Comparison of ENCODE assay signal across 30 cellular contexts in the genomic region with DNA sequence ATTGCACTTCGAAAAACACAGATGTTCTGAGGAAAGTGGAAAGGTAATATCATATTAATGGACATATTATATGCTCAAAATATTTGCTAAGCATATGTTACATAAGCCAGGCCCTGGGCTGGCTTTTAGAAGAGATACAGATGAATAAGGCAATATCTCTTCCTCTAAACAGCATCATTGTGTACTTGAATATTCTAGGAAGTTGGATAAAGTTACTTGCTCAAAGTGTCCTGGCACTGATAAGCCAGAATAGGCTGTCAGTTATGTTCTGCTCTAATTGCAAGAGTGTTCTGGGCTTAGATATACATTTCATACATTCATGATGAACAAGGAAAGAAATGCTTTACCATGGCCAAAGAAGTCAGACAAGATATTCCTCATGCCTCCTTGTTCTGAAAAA. TPM values are rescaled to one million over a fixed set of nuclear protein-coding genes. Genes with fewer than 3 reads are reported as not detected.
"Had no signal": no experiment of that assay in that cellular context is flagged by ENCODE, and none has a peak within 500 bp of the region (broad histone marks: within the 10 kb centered on the region; RNA-seq: fewer than 3 reads in every experiment).

No MANE protein-coding gene starts in this region.

- H3K27me3 ChIP-seq: adrenal gland, body of pancreas, colonic mucosa, gastroesophageal sphincter, left lung, right lobe of liver, upper lobe of left lung, vagina had no signal

- H3K9me3 ChIP-seq: adrenal gland, body of pancreas, colonic mucosa, gastroesophageal sphincter, left lung, mucosa of descending colon, right lobe of liver, thoracic aorta, upper lobe of left lung, vagina had no signal

- DNase-seq: activated CD4-positive, alpha-beta T cell treated with anti-CD3 and anti-CD28 coated beads for 4 hours; activated CD4-positive, alpha-beta T cell treated with anti-CD3 and anti-CD28 coated beads, Interleukin-2, amount 50 U/mL, for 4 hours; activated effector memory CD4-positive, alpha-beta T cell treated with anti-CD3 and anti-CD28 coated beads, Interleukin-2, amount 50 U/mL, for 16 hours; activated naive CD4-positive, alpha-beta T cell treated with anti-CD3 and anti-CD28 coated beads for 36 hours; activated naive CD8-positive, alpha-beta T cell treated with anti-CD3 and anti-CD28 coated beads for 36 hours; adrenal gland; aorta; body of pancreas; cerebellar nuclear complex; colonic mucosa; effector CD8-positive, alpha-beta T cell; hypothalamus; kidney glomerular epithelial cell; left lung; mucosa of descending colon; right lobe of liver; stimulated activated CD4-positive, alpha-beta T cell treated with anti-CD3 and anti-CD28 coated beads, Interleukin-12 subunit alpha, Interleukin-12 subunit beta, amount 100 ng/mL, for 4 hours; stimulated activated CD4-positive, alpha-beta T cell treated with anti-CD3 and anti-CD28 coated beads, Interleukin-4, amount 100 ng/mL, for 1 hour; T-helper 2 cell; upper lobe of left lung had no signal

- ATAC-seq: body of pancreas; gastroesophageal sphincter; mucosa of descending colon; natural killer cell treated with Interleukin-12 subunit alpha and Interleukin-12 subunit beta and Interleukin-15 and Interleukin-18, amount 100 ng/mL, for 72 hours; right lobe of liver had no signal

- H3K4me3 ChIP-seq: adrenal gland, body of pancreas, colonic mucosa, gastroesophageal sphincter, left lung, mucosa of descending colon, right lobe of liver, skin epidermis, thoracic aorta, upper lobe of left lung, vagina had no signal

- H3K4me1 ChIP-seq: adrenal gland, colonic mucosa, left lung, right lobe of liver, vagina had no signal

- H3K27ac ChIP-seq: adrenal gland, body of pancreas, colonic mucosa, epithelial cell of prostate, gastroesophageal sphincter, left lung, right lobe of liver, skin epidermis, upper lobe of left lung, vagina, VCaP had no signal

- H3K36me3 ChIP-seq: adrenal gland, colonic mucosa, gastroesophageal sphincter, left lung, right lobe of liver, thoracic aorta, upper lobe of left lung, vagina had no signal

RNA-seq across cellular contexts. Expression of a gene that starts 40.6 kb away (rescaled TPM):
- total RNA-seq: activated naive CD4-positive, alpha-beta T cell treated with anti-CD3 and anti-CD28 coated beads for 36 hours; activated naive CD8-positive, alpha-beta T cell treated with anti-CD3 and anti-CD28 coated beads for 36 hours; activated T-helper 1 cell treated with anti-CD3 and anti-CD28 coated beads, Interleukin-12 subunit alpha, Interleukin-12 subunit beta, Interleukin-2, Interleukin-4 antibody, amounts not matched to agents 30 ng/mL and 10 ng/mL and 1 ng/mL, durations not matched to agents 14 hours and 24 hours and 36 hours; dermis microvascular lymphatic vessel endothelial cell; lung microvascular endothelial cell; natural killer cell treated with Interleukin-12 subunit alpha and Interleukin-12 subunit beta and Interleukin-15 and Interleukin-18, amount 100 ng/mL, for 72 hours; vagina had no signal
